Comparison of ENCODE assay signal across 8 cellular contexts in genomic region chr2:119028327-119029174, GRCh38.
DNase-seq lines count a peak whose midpoint lies in the region; ATAC-seq lines count a peak whose summit lies in the region.

No MANE protein-coding gene starts in this region.

- DNase-seq in GM04504 (ENCODE audit: low read depth) (peak; percentile 3), LoVo (ENCODE audit: low spot score) (peak; percentile 12), astrocyte of the hippocampus (ENCODE audit: low read depth, low spot score) (peak; percentile 45), myocyte (ENCODE audit: low read depth) (peak; percentile 31), UCSD-AML1 (lab: John Stamatoyannopoulos, UW; ENCODE audit: unreplicated experiment) (no peak), NCI-H2227 treated with DMSO at 0.1 percent for 48 hours (lab: John Stamatoyannopoulos, UW) (no peak)

- ATAC-seq in GM19455 (IDR thresholded peaks at IDR 0.05; ENCODE audit: unreplicated experiment) (no peak), HG03460 (IDR thresholded peaks at IDR 0.05; ENCODE audit: unreplicated experiment) (no peak)

Comparison
In these comparisons a context has a peak if more than half of its experiments do, and no peak if none do; other contexts are left out.
1. DNase-seq: peak in GM04504 (single experiment), LoVo (single experiment), astrocyte of the hippocampus (single experiment) and myocyte (single experiment); none in UCSD-AML1 (single experiment) and NCI-H2227 treated with DMSO at 0.1 percent for 48 hours (single experiment).